In genomic region chr3:159796226-159796625, GRCh38 we compare ENCODE assay signal across 20 cellular contexts. TPM values are rescaled to one million over a fixed set of nuclear protein-coding genes. Genes with fewer than 3 reads are reported as not detected.
DNase-seq lines count a peak whose midpoint lies in the region; ATAC-seq, FAIRE-seq and TF ChIP-seq lines count a peak whose summit lies in the region.
"Had no signal": no experiment of that assay in that cellular context is flagged by ENCODE, and none has a peak within 500 bp of the region (broad histone marks: within the 10 kb centered on the region; RNA-seq: fewer than 3 reads in every experiment).

No MANE protein-coding gene starts in this region.

- H3K4me1 Mint-ChIP-seq in astrocyte (ENCODE audit: low read depth, unreplicated experiment): peaks cover 62% of the 10 kb centered on the region
- H3K4me1 Mint-ChIP-seq: activated naive CD4-positive, alpha-beta T cell treated with anti-CD3 and anti-CD28 coated beads, Interleukin-2, amount 10 ng/mL, durations not matched to agents 7 days and 5 days had no signal

- WGBS in GM23248 (ENCODE audit: low coverage in 1 of 2, low lambda C conversion rate in 2 of 2, missing lambda C conversion rate in 2 of 2), 2 experiments: 28 to 33% methylated on average over 5 of the region's 5 CpGs

- H4K20me1 ChIP-seq in GM23248 (ENCODE audit: insufficient read depth) (no peaks in the 10 kb centered on the region), astrocyte (ENCODE audit: insufficient read depth, low read length) (peaks cover 27% of the 10 kb centered on the region)
- H4K20me1 ChIP-seq: BLaER1 treated with 17β-estradiol and CSF1 and Interleukin-3, amounts not matched to agents 10 nM and 100 nM had no signal

- H3K27me3 ChIP-seq in GM23248 (replicated peaks; ENCODE audit: insufficient read depth): no peaks in the 10 kb centered on the region
- no peaks in the 10 kb centered on the region for H3K27me3 ChIP-seq in astrocyte (ENCODE audit: insufficient read depth, low read length)
- no peaks in the 10 kb centered on the region for H3K27me3 ChIP-seq in stomach smooth muscle (ENCODE audit: control insufficient read depth in 1 of 2, insufficient read depth in 2 of 2, low read length in 2 of 2)
- H3K27me3 ChIP-seq: BLaER1 treated with 17β-estradiol and CSF1 and Interleukin-3, amounts not matched to agents 10 nM and 100 nM; cardiac muscle cell; pancreas; tibial nerve had no signal

- peak overlapping the region; percentile 98 for H3K27ac Mint-ChIP-seq in astrocyte (ENCODE audit: unreplicated experiment)
- H3K27ac Mint-ChIP-seq: activated naive CD4-positive, alpha-beta T cell treated with anti-CD3 and anti-CD28 coated beads, Interleukin-2, amount 10 ng/mL, durations not matched to agents 7 days and 5 days; H9 had no signal

- no peak overlapping the region for H3K4me2 ChIP-seq in GM23248 (ENCODE audit: unreplicated experiment)
- H3K4me2 ChIP-seq in astrocyte (ENCODE audit: low read length): peak overlapping the region; percentile 55
- H3K4me2 ChIP-seq: BLaER1 treated with 17β-estradiol and CSF1 and Interleukin-3, amounts not matched to agents 10 nM and 100 nM had no signal

- H3K4me3 Mint-ChIP-seq in astrocyte (ENCODE audit: unreplicated experiment): no peak overlapping the region
- H3K4me3 Mint-ChIP-seq: activated naive CD4-positive, alpha-beta T cell treated with anti-CD3 and anti-CD28 coated beads, Interleukin-2, amount 10 ng/mL, durations not matched to agents 7 days and 5 days; H9 had no signal

- in situ Hi-C loops in GM23248 (cut with MboI): no loop called here

- H3K36me3 Mint-ChIP-seq in astrocyte (ENCODE audit: low read depth, unreplicated experiment): peaks cover 8% of the 10 kb centered on the region
- H3K36me3 Mint-ChIP-seq: activated naive CD4-positive, alpha-beta T cell treated with anti-CD3 and anti-CD28 coated beads, Interleukin-2, amount 10 ng/mL, durations not matched to agents 7 days and 5 days had no signal

- ATAC-seq in GM21528 (IDR thresholded peaks at IDR 0.05; ENCODE audit: low FRiP score, unreplicated experiment) (no peak), GM18907 (IDR thresholded peaks at IDR 0.05; ENCODE audit: unreplicated experiment) (no peak)

- DNase-seq in GM23248: peak; percentile 58
- no peak for DNase-seq in astrocyte (ENCODE audit: low read depth)
- DNase-seq in kidney: no peak
- no peak for DNase-seq in NCI-H82 (lab: John Stamatoyannopoulos, UW)
- DNase-seq: activated CD8-positive, alpha-beta memory T cell treated with anti-CD3 and anti-CD28 coated beads, Interleukin-2, amount 50 U/mL, for 48 hours; activated naive CD4-positive, alpha-beta T cell treated with anti-CD3 and anti-CD28 coated beads, Interleukin-2, amount 10 ng/mL, durations not matched to agents 7 days and 5 days; DMS79 treated with DMSO at 0.1 percent for 48 hours; H9; mucosa of descending colon; NCI-H2081 treated with DMSO at 0.1 percent for 48 hours; pancreas; RPMI8226; T-helper 2 cell had no signal

- H3K9me3 Mint-ChIP-seq in astrocyte (ENCODE audit: unreplicated experiment): peaks cover 2% of the 10 kb centered on the region
- H3K9me3 Mint-ChIP-seq: activated naive CD4-positive, alpha-beta T cell treated with anti-CD3 and anti-CD28 coated beads, Interleukin-2, amount 10 ng/mL, durations not matched to agents 7 days and 5 days; H9 had no signal

- H3K4me1 ChIP-seq in GM23248 (ENCODE audit: insufficient read depth): peaks cover 63% of the 10 kb centered on the region
- H3K4me1 ChIP-seq in astrocyte (ENCODE audit: insufficient read depth, low read length): peaks cover 36% of the 10 kb centered on the region
- H3K4me1 ChIP-seq in kidney (ENCODE audit: control insufficient read depth in 1 of 2, insufficient read depth in 1 of 2, low read depth in 1 of 2, low read length in 2 of 2): peaks cover 12 to 22% of the 10 kb centered on the region in 2 donors
- H3K4me1 ChIP-seq in stomach smooth muscle (ENCODE audit: control insufficient read depth, insufficient read depth, low read length): peaks cover 65% of the 10 kb centered on the region
- H3K4me1 ChIP-seq: pancreas had no signal

- no peaks in the 10 kb centered on the region for H3K9me3 ChIP-seq in GM23248 (ENCODE audit: low read depth)
- H3K9me3 ChIP-seq in astrocyte (ENCODE audit: insufficient read depth, low read depth, low read length): no peaks in the 10 kb centered on the region
- H3K9me3 ChIP-seq in kidney (ENCODE audit: control insufficient read depth in 1 of 2, low read length in 2 of 2): no peaks in the 10 kb centered on the region
- H3K9me3 ChIP-seq in stomach smooth muscle (ENCODE audit: control insufficient read depth in 2 of 2, low read length in 2 of 2): no peaks in the 10 kb centered on the region
- H3K9me3 ChIP-seq: BLaER1 treated with 17β-estradiol and CSF1 and Interleukin-3, amounts not matched to agents 10 nM and 100 nM; mucosa of descending colon; pancreas; tibial nerve had no signal

- no peak for TF ChIP-seq CTCF in astrocyte (IDR thresholded peaks at IDR 0.05; ENCODE audit: insufficient read depth, low read depth, low read length)
- no peak for TF ChIP-seq CTCF in kidney (IDR thresholded peaks at IDR 0.05; ENCODE audit: borderline replicate concordance, extremely low read depth, insufficient read depth)

- no peaks in the 10 kb centered on the region for H3K27me3 Mint-ChIP-seq in astrocyte (ENCODE audit: low read depth, unreplicated experiment)

- no peak overlapping the region for H2AFZ ChIP-seq in GM23248
- H2AFZ ChIP-seq in astrocyte (ENCODE audit: low read depth, low read length): no peak overlapping the region

- H3K4me3 ChIP-seq in GM23248: no peak overlapping the region
- no peak overlapping the region for H3K4me3 ChIP-seq in astrocyte (ENCODE audit: insufficient read depth, low read depth, low read length)
- H3K4me3 ChIP-seq in kidney (ENCODE audit: low read length in 2 of 2): no peak overlapping the region
- H3K4me3 ChIP-seq in stomach smooth muscle (ENCODE audit: low read length in 2 of 2): peak overlapping the region in 1 of 2 donors; percentile 29
- H3K4me3 ChIP-seq: BLaER1 treated with 17β-estradiol and CSF1 and Interleukin-3, amounts not matched to agents 10 nM and 100 nM; cardiac muscle cell; mucosa of descending colon; pancreas; tibial nerve had no signal

- intact Hi-C loops in kidney (cut with DNase I): no loop called here

- H3K79me2 ChIP-seq in GM23248 (ENCODE audit: insufficient read depth) (peaks cover 97% of the 10 kb centered on the region), astrocyte (ENCODE audit: insufficient read depth, low read length) (peaks cover 97% of the 10 kb centered on the region)

- H3K36me3 ChIP-seq in GM23248 (ENCODE audit: low read depth) (no peaks in the 10 kb centered on the region), astrocyte (ENCODE audit: insufficient read depth, low read length) (no peaks in the 10 kb centered on the region), kidney (ENCODE audit: control insufficient read depth in 1 of 2, insufficient read depth in 2 of 2, low read length in 2 of 2) (no peaks in the 10 kb centered on the region), stomach smooth muscle (ENCODE audit: control insufficient read depth in 2 of 2, insufficient read depth in 2 of 2, low read length in 2 of 2) (no peaks in the 10 kb centered on the region)
- H3K36me3 ChIP-seq: BLaER1 treated with 17β-estradiol and CSF1 and Interleukin-3, amounts not matched to agents 10 nM and 100 nM; cardiac muscle cell; pancreas; tibial nerve had no signal

- H3F3A ChIP-seq in GM23248 (ENCODE audit: insufficient read depth): peaks cover 38% of the 10 kb centered on the region

- no peak for FAIRE-seq in astrocyte (lab: Jason Lieb, UNC)
- no peak for FAIRE-seq in kidney (lab: Jason Lieb, UNC)
- FAIRE-seq: islet of Langerhans had no signal

- H3K9ac ChIP-seq in GM23248: peak overlapping the region; percentile 48
- H3K9ac ChIP-seq in astrocyte (ENCODE audit: low read length): peak overlapping the region; percentile 70
- H3K9ac ChIP-seq in kidney (ENCODE audit: low read length in 2 of 2): no peak overlapping the region
- peak overlapping the region; percentile 63 to 66 for H3K9ac ChIP-seq in stomach smooth muscle (ENCODE audit: low read length in 2 of 2)
- H3K9ac ChIP-seq: BLaER1 treated with 17β-estradiol and CSF1 and Interleukin-3, amounts not matched to agents 10 nM and 100 nM had no signal

- H3K9me2 ChIP-seq in GM23248 (ENCODE audit: insufficient read depth): no peaks in the 10 kb centered on the region

- peak overlapping the region; percentile 92 for H3K27ac ChIP-seq in GM23248
- H3K27ac ChIP-seq in astrocyte (ENCODE audit: low read depth, low read length): peak overlapping the region; percentile 88
- H3K27ac ChIP-seq in kidney (ENCODE audit: low read depth in 2 of 2, low read length in 2 of 2): peak overlapping the region; percentile 7 to 52
- H3K27ac ChIP-seq in stomach smooth muscle (ENCODE audit: low read length): peak overlapping the region; percentile 97
- H3K27ac ChIP-seq: BLaER1 treated with 17β-estradiol and CSF1 and Interleukin-3, amounts not matched to agents 10 nM and 100 nM; cardiac muscle cell; pancreas had no signal

RNA-seq across cellular contexts. Expression of gene SCHIP1, which starts 43.4 kb away (rescaled TPM):
- total RNA-seq in GM23248 (2014; rRNA removed; shearing (Covaris generic)): 2.7 and 2.9 TPM in 2 replicates
- 0.98 and 2.0 TPM in 2 replicates for polyA plus RNA-seq in GM23248 (2016; fragmentation: Nextera tagmentation; extraction: Ambion mirVana)
- total RNA-seq in astrocyte: 21.3 and 27.7 TPM in 2 replicates
- total RNA-seq in kidney: 4.9 TPM
- polyA plus RNA-seq in kidney (ENCODE audit: insufficient read depth, low read depth, low replicate concordance): 9.4 TPM

Comparison
In these comparisons a context has a peak if more than half of its experiments do, and no peak if none do; other contexts are left out.
1. H3K27ac ChIP-seq: peak in every context shown above with its lines; median percentile 97 in stomach smooth muscle; 92 in GM23248; 88 in astrocyte; 30 in kidney.
2. H3K9ac ChIP-seq: peak in GM23248 (single experiment), astrocyte (single experiment) and stomach smooth muscle (2 of 2); none in kidney (0 of 2).